Comparison of ENCODE assay signal across 2 cellular contexts in the genomic region with DNA sequence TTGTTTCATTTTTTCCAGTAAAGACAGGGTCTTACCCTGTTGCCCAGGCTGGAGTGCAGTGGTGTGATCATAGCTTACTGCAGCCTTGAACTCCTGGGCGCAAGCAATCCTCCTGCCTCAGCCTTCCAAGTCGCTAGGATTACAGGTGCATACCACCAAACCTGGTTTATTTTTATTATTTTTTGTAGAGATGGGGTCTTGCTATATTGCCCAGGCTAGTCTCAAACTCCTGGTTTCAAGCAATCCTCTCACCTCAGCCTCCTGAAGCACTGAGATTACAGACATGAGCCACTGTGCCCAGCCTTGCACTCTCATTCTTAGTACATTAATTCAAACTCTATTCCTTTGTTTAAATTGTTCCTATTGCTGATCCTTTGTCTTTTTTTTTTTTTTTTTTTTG. TPM values are rescaled to one million over a fixed set of nuclear protein-coding genes. Genes with fewer than 3 reads are reported as not detected.
"Had no signal": no experiment of that assay in that cellular context is flagged by ENCODE, and none has a peak within 500 bp of the region (broad histone marks: within the 10 kb centered on the region; RNA-seq: fewer than 3 reads in every experiment).

No MANE protein-coding gene starts in this region.

RNA-seq across cellular contexts. Expression of a gene that starts 24.0 kb away (rescaled TPM):
- total RNA-seq: HFFc6 had no signal
- polyA plus RNA-seq: GM23248 had no signal
